ENCODE assay signal across 8 cellular contexts in the genomic region with DNA sequence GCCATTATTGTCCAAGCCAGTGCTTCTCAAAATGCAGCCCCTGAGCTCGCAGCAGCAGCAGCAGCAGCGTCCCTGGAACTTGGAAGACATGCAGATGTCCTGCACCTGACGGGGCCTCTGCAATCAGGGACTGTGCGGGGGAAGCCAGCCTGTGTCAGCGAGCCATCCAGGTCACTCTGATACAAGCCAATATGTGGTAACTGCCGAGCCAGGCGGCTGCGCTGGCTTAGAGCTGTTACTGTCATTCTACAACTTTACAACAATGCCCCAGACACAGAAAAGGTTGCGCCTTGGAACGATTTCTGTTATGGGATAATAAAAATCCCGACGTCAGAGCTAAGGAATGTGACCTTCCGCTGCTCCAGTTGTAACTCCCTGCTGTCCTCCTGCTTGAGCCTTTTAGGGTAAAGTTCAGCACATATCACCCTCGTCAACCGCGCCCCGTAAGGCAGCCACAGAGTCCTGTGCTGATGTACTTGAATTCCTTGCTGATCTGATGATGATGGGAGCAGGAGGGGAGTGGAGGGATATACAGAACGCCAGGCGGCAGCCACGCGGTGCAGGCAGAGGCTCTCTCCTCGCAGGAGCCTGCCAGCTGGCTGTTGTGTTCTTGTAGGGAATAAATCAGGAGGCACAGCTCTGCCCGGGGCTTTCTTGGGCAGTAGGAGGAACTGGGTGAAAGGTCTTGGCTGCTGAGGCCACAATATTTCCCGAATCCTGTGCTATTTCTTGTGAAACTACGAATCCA. TPM values are rescaled to one million over a fixed set of nuclear protein-coding genes. Genes with fewer than 3 reads are reported as not detected.
DNase-seq lines count a peak whose midpoint lies in the region; ATAC-seq and TF ChIP-seq lines count a peak whose summit lies in the region.

No MANE protein-coding gene starts in this region.

- H3K4me3 Mint-ChIP-seq in activated CD4-positive, alpha-beta memory T cell treated with anti-CD3 and anti-CD28 coated beads, Interleukin-2, amount 10 ng/mL, durations not matched to agents 7 days and 5 days = no peak overlapping the region
- no peak overlapping the region for H3K4me3 Mint-ChIP-seq in activated CD4-positive, alpha-beta memory T cell treated with anti-CD3 and anti-CD28 coated beads for 36 hours
- no peak overlapping the region for H3K4me3 Mint-ChIP-seq in activated T-helper 17 cell treated with anti-CD3 and anti-CD28 coated beads, Interleukin-2, amount 50 U/mL, for 72 hours

- POLR2A ChIA-PET in activated CD4-positive, alpha-beta memory T cell treated with anti-CD3 and anti-CD28 coated beads, Interleukin-2, amount 10 ng/mL, durations not matched to agents 7 days and 5 days (lab: Charles Lee) = no interaction called here
- POLR2A ChIA-PET in activated CD4-positive, alpha-beta memory T cell treated with anti-CD3 and anti-CD28 coated beads for 36 hours (lab: Charles Lee) = no interaction called here

- intact Hi-C loops in activated CD4-positive, alpha-beta memory T cell treated with anti-CD3 and anti-CD28 coated beads for 36 hours (cut with micrococcal nuclease) = no loop called here

- H3K27me3 Mint-ChIP-seq in activated CD4-positive, alpha-beta memory T cell treated with anti-CD3 and anti-CD28 coated beads, Interleukin-2, amount 10 ng/mL, durations not matched to agents 7 days and 5 days = peaks cover 5% of the 10 kb centered on the region
- H3K27me3 Mint-ChIP-seq in activated CD4-positive, alpha-beta memory T cell treated with anti-CD3 and anti-CD28 coated beads for 36 hours = peaks cover 4% of the 10 kb centered on the region
- no peaks in the 10 kb centered on the region for H3K27me3 Mint-ChIP-seq in activated T-helper 17 cell treated with anti-CD3 and anti-CD28 coated beads, Interleukin-2, amount 50 U/mL, for 72 hours

- H3K9me3 Mint-ChIP-seq in activated CD4-positive, alpha-beta memory T cell treated with anti-CD3 and anti-CD28 coated beads, Interleukin-2, amount 10 ng/mL, durations not matched to agents 7 days and 5 days = peaks cover 21% of the 10 kb centered on the region
- H3K9me3 Mint-ChIP-seq in activated CD4-positive, alpha-beta memory T cell treated with anti-CD3 and anti-CD28 coated beads for 36 hours = peaks cover 26% of the 10 kb centered on the region
- peaks cover 16% of the 10 kb centered on the region for H3K9me3 Mint-ChIP-seq in activated T-helper 17 cell treated with anti-CD3 and anti-CD28 coated beads, Interleukin-2, amount 50 U/mL, for 72 hours

- in situ Hi-C loops in astrocyte of the spinal cord (cut with HindIII; ENCODE audit: low sequenced_read_pairs) = no loop called here

- H3K27ac Mint-ChIP-seq in activated CD4-positive, alpha-beta memory T cell treated with anti-CD3 and anti-CD28 coated beads, Interleukin-2, amount 10 ng/mL, durations not matched to agents 7 days and 5 days = no peak overlapping the region
- no peak overlapping the region for H3K27ac Mint-ChIP-seq in activated CD4-positive, alpha-beta memory T cell treated with anti-CD3 and anti-CD28 coated beads for 36 hours
- H3K27ac Mint-ChIP-seq in activated T-helper 17 cell treated with anti-CD3 and anti-CD28 coated beads, Interleukin-2, amount 50 U/mL, for 72 hours = no peak overlapping the region

- peak; percentile 13 for DNase-seq in activated CD4-positive, alpha-beta memory T cell treated with anti-CD3 and anti-CD28 coated beads, Interleukin-2, amount 10 ng/mL, durations not matched to agents 7 days and 5 days
- DNase-seq in activated CD4-positive, alpha-beta memory T cell treated with anti-CD3 and anti-CD28 coated beads for 36 hours = no peak
- peak; percentile 88 for DNase-seq in astrocyte of the spinal cord (ENCODE audit: low read depth, low spot score)
- DNase-seq in hypothalamus (lab: John Stamatoyannopoulos, UW) = peak in 44 of 51 donors; percentile 7 to 85 (median 56)
- DNase-seq in retinal pigment epithelial cell (ENCODE audit: low read depth) = peak; percentile 93
- DNase-seq in stimulated activated naive CD4-positive, alpha-beta T cell treated with Interleukin-2 at 50 U/mL for 16 hours (lab: John Stamatoyannopoulos, UW) = no peak
- DNase-seq in NCI-H510A (lab: John Stamatoyannopoulos, UW) = no peak

- peak; percentile 51 for TF ChIP-seq CTCF in astrocyte of the spinal cord (IDR thresholded peaks at IDR 0.05; ENCODE audit: low read depth, low read length)
- TF ChIP-seq CTCF in retinal pigment epithelial cell (conservative IDR thresholded peaks at IDR 0.05; ENCODE audit: low read depth, low read length) = peak; percentile 55

- CTCF ChIA-PET in activated CD4-positive, alpha-beta memory T cell treated with anti-CD3 and anti-CD28 coated beads, Interleukin-2, amount 10 ng/mL, durations not matched to agents 7 days and 5 days (lab: Charles Lee) = interaction anchor here (1.3 kb wide), 1 partner anchor 12 kb away, joined by 5 read pairs; no protein-coding TSS in a partner anchor
- CTCF ChIA-PET in activated CD4-positive, alpha-beta memory T cell treated with anti-CD3 and anti-CD28 coated beads for 36 hours (lab: Charles Lee) = interaction anchor here (5.6 kb wide), 1 partner anchor 11 kb away, joined by 36 read pairs; no protein-coding TSS in a partner anchor

- no peak for ATAC-seq in activated T-helper 17 cell treated with anti-CD3 and anti-CD28 coated beads, Interleukin-2, amount 50 U/mL, for 72 hours (replicated peaks)

- H3K4me1 Mint-ChIP-seq in activated CD4-positive, alpha-beta memory T cell treated with anti-CD3 and anti-CD28 coated beads, Interleukin-2, amount 10 ng/mL, durations not matched to agents 7 days and 5 days = peaks cover 3% of the 10 kb centered on the region
- H3K4me1 Mint-ChIP-seq in activated CD4-positive, alpha-beta memory T cell treated with anti-CD3 and anti-CD28 coated beads for 36 hours (ENCODE audit: low read depth) = peaks cover 8% of the 10 kb centered on the region
- peaks cover 9% of the 10 kb centered on the region for H3K4me1 Mint-ChIP-seq in activated T-helper 17 cell treated with anti-CD3 and anti-CD28 coated beads, Interleukin-2, amount 50 U/mL, for 72 hours

- H3K4me3 ChIP-seq in astrocyte of the spinal cord (ENCODE audit: low read depth, low read length) (peak overlapping the region; percentile 14), retinal pigment epithelial cell (ENCODE audit: low read length) (peak overlapping the region; percentile 34)

- H3K36me3 Mint-ChIP-seq in activated CD4-positive, alpha-beta memory T cell treated with anti-CD3 and anti-CD28 coated beads, Interleukin-2, amount 10 ng/mL, durations not matched to agents 7 days and 5 days (ENCODE audit: low read depth) = peaks cover 30% of the 10 kb centered on the region
- H3K36me3 Mint-ChIP-seq in activated CD4-positive, alpha-beta memory T cell treated with anti-CD3 and anti-CD28 coated beads for 36 hours = peaks cover 23% of the 10 kb centered on the region
- peaks cover 20% of the 10 kb centered on the region for H3K36me3 Mint-ChIP-seq in activated T-helper 17 cell treated with anti-CD3 and anti-CD28 coated beads, Interleukin-2, amount 50 U/mL, for 72 hours (ENCODE audit: low read depth)

RNA-seq across cellular contexts. Expression of gene CRYGN, which starts 20.0 kb away (rescaled TPM):
- total RNA-seq in activated CD4-positive, alpha-beta memory T cell treated with anti-CD3 and anti-CD28 coated beads, Interleukin-2, amount 10 ng/mL, durations not matched to agents 7 days and 5 days = under 1 TPM in 1 of 2 experiments, not detected in 1; 0.35 TPM
- under 1 TPM in 1 of 2 experiments, not detected in 1; 0.21 TPM for total RNA-seq in activated CD4-positive, alpha-beta memory T cell treated with anti-CD3 and anti-CD28 coated beads for 36 hours
- total RNA-seq in activated T-helper 17 cell treated with anti-CD3 and anti-CD28 coated beads, Interleukin-2, amount 50 U/mL, for 72 hours = not detected

RNA-seq across cellular contexts. Expression of gene WDR86, which starts 50.1 kb away (rescaled TPM):
- total RNA-seq in activated CD4-positive, alpha-beta memory T cell treated with anti-CD3 and anti-CD28 coated beads, Interleukin-2, amount 10 ng/mL, durations not matched to agents 7 days and 5 days = 1 to 10 TPM in 1 of 2 experiments, under 1 TPM in 1; 0.50 to 1.1 TPM
- under 1 TPM; 0.17 to 0.43 TPM for total RNA-seq in activated CD4-positive, alpha-beta memory T cell treated with anti-CD3 and anti-CD28 coated beads for 36 hours
- under 1 TPM in 1 of 2 donors, not detected in 1; 0.45 TPM for total RNA-seq in activated T-helper 17 cell treated with anti-CD3 and anti-CD28 coated beads, Interleukin-2, amount 50 U/mL, for 72 hours

RNA-seq across cellular contexts. Expression of gene RHEB, which starts 59.8 kb away (rescaled TPM):
- total RNA-seq in activated CD4-positive, alpha-beta memory T cell treated with anti-CD3 and anti-CD28 coated beads, Interleukin-2, amount 10 ng/mL, durations not matched to agents 7 days and 5 days = 10 to 100 TPM; 82.8 to 85.1 TPM
- 10 to 100 TPM; 62.0 to 64.6 TPM for total RNA-seq in activated CD4-positive, alpha-beta memory T cell treated with anti-CD3 and anti-CD28 coated beads for 36 hours
- total RNA-seq in activated T-helper 17 cell treated with anti-CD3 and anti-CD28 coated beads, Interleukin-2, amount 50 U/mL, for 72 hours = 10 to 100 TPM; 37.3 to 55.5 TPM

Comparison
In these comparisons a context has a peak if more than half of its experiments do, and no peak if none do; other contexts are left out.
1. DNase-seq: peak in activated CD4-positive, alpha-beta memory T cell treated with anti-CD3 and anti-CD28 coated beads, Interleukin-2, amount 10 ng/mL, durations not matched to agents 7 days and 5 days (single experiment), astrocyte of the spinal cord (single experiment), hypothalamus (44 of 51) and retinal pigment epithelial cell (single experiment); none in activated CD4-positive, alpha-beta memory T cell treated with anti-CD3 and anti-CD28 coated beads for 36 hours (single experiment), stimulated activated naive CD4-positive, alpha-beta T cell treated with Interleukin-2 at 50 U/mL for 16 hours (single experiment) and NCI-H510A (single experiment).